8 cellular contexts compared by ENCODE assay signal in the genomic region with DNA sequence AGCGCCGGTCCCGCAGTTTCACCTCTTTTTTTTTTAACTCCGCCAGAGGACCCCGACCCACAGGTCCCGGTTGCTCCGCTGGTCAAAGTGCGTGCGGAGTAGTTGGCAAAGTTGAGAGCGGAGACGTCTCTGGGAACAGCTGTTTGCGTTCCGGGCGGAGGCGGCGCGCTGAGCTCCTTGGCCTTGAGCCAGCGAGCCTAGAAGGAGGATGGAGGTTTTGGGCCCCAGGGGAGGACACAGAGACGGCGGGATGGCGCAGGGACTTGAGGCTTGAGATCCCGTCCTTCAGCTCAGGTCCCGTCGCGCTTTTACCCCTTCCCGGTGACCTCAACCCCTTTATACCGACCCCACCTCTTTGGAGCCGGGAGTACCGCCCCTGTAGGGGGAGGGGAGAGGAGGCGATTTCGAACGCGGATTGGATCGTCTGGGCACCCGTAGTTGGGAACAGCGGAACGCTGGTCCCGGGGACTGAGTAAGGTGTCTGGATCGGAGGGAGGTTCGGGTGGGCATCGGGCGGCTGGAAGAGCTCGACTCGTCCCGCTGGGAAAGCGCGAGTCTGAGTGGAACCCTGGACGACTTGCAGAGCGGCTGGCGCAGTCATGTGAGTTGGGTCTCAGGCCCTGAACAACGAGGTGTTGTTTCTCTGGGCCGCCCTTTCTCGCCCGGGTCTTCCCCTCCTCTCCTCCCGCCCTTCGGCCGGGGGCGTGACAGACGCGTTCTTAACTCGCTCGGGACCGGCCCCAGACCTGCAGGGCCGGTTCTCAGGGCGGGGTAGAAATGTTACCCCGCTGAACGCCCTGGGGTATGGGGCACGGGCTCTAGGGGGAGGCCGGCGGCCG. TPM values are rescaled to one million over a fixed set of nuclear protein-coding genes. Genes with fewer than 3 reads are reported as not detected.
DNase-seq lines count a peak whose midpoint lies in the region; ATAC-seq and TF ChIP-seq lines count a peak whose summit lies in the region.

A gene with protein sequence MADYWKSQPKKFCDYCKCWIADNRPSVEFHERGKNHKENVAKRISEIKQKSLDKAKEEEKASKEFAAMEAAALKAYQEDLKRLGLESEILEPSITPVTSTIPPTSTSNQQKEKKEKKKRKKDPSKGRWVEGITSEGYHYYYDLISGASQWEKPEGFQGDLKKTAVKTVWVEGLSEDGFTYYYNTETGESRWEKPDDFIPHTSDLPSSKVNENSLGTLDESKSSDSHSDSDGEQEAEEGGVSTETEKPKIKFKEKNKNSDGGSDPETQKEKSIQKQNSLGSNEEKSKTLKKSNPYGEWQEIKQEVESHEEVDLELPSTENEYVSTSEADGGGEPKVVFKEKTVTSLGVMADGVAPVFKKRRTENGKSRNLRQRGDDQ (plus strand): TSS at position 435 of the 839 bp plus-strand sequence. CDS start 165 bp downstream, at position 600.

- peak within 1 kb of the TSS; percentile 88 for H3K4me3 ChIP-seq in epithelial cell of proximal tubule (ENCODE audit: low read depth, low read length)
- H3K4me3 ChIP-seq in mucosa of rectum (ENCODE audit: low read length in 2 of 2) = peak within 1 kb of the TSS; percentile 89 to 90

- TF ChIP-seq CTCF in epithelial cell of proximal tubule (conservative IDR thresholded peaks at IDR 0.05; ENCODE audit: low read depth, low read length) = peak; percentile 21

- H3K36me3 ChIP-seq in mucosa of rectum (ENCODE audit: control insufficient read depth in 2 of 2, insufficient read depth in 2 of 2, low read length in 2 of 2) = peaks cover 6 to 7% of the 10 kb centered on the region in 2 donors

- ATAC-seq in GM21526 (IDR thresholded peaks at IDR 0.05; ENCODE audit: low FRiP score, unreplicated experiment) = peak; percentile 70

- H3K27me3 ChIP-seq in mucosa of rectum (ENCODE audit: control insufficient read depth in 2 of 2, insufficient read depth in 2 of 2, low read length in 2 of 2) = no peaks in the 10 kb centered on the region

- peaks cover 26 to 52% of the 10 kb centered on the region in 2 donors for H3K4me1 ChIP-seq in mucosa of rectum (ENCODE audit: control insufficient read depth in 2 of 2, insufficient read depth in 2 of 2, low read length in 2 of 2)

- DNase-seq in DMS153 (lab: John Stamatoyannopoulos, UW) (peak; percentile 83), HuH-7.5 (ENCODE audit: low spot score) (peak; percentile 69), OCI-M1 (lab: John Stamatoyannopoulos, UW) (peak; percentile 97), activated T-cell treated with anti-CD3 and anti-CD28 coated beads for 4 hours (peak; percentile 88), epithelial cell of proximal tubule (ENCODE audit: low read depth) (peak; percentile 80)
- DNase-seq in stimulated activated CD8-positive, alpha-beta memory T cell treated with anti-CD3 and anti-CD28 coated beads, Interleukin-4, amount 100 ng/mL, for 4 hours (ENCODE audit: low read depth in 2 of 2, low spot score in 1 of 2) = peak; percentile 68 to 73

- H3K27ac ChIP-seq in mucosa of rectum (ENCODE audit: low read depth in 2 of 2, low read length in 2 of 2) = peak within 1 kb of the TSS; percentile 97 to 99

- no peaks in the 10 kb centered on the region for H3K9me3 ChIP-seq in mucosa of rectum (ENCODE audit: control insufficient read depth in 2 of 2, low read length in 2 of 2)

- peak within 1 kb of the TSS; percentile 97 to 98 for H3K9ac ChIP-seq in mucosa of rectum (ENCODE audit: low read depth in 1 of 2, low read length in 2 of 2)

RNA-seq across cellular contexts. Expression of the gene that starts here (rescaled TPM):
- total RNA-seq in epithelial cell of proximal tubule = 9.8 and 17.9 TPM in 2 replicates

Comparison
In these comparisons a context has a peak if more than half of its experiments do, and no peak if none do; other contexts are left out.
1. Peak in every context shown above with its lines: DNase-seq, ATAC-seq, H3K4me3 ChIP-seq and H3K27ac ChIP-seq.